In the genomic region with DNA sequence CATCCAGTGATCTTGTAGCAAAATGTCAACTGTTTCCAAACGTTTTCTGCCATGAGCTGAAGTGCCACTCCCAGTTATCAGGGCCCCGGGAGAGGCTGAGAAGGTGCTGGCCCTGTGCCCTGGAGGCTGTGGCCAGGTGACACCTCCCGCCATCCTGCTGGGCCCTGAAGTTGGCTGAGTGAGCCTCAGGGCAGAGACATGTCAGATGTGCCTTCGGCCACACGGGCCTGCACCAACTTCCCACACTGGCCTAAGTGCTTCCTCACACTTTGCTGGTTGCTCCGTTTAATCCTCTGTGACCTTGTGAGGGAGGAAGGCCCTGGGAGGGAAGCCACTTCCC, we compare ENCODE assay signal across 1 cellular context.
TF ChIP-seq lines count a peak whose summit lies in the region.

No MANE protein-coding gene starts in this region.

TF ChIP-seq in H1, 55 proteins besides CTCF, POLR2A, EP300 and RAD21 (continued from another document):
- TF ChIP-seq NRF1 (IDR thresholded peaks at IDR 0.05; ENCODE audit: low read depth, low read length) (no peak), ZNF274 (IDR thresholded peaks at IDR 0.05; ENCODE audit: borderline replicate concordance, extremely low read depth, low read length) (no peak), YY1 (IDR thresholded peaks at IDR 0.05; ENCODE audit: low read depth, low read length) (no peak), TEAD4 (IDR thresholded peaks at IDR 0.05; ENCODE audit: low read depth, low read length) (no peak), SIN3A (conservative IDR thresholded peaks at IDR 0.05 in 1 of 2, IDR thresholded peaks at IDR 0.05 in 1 of 2; ENCODE audit: low read depth in 1 of 2, low read length in 2 of 2) (no peak)
- TF ChIP-seq, protein P1, sequence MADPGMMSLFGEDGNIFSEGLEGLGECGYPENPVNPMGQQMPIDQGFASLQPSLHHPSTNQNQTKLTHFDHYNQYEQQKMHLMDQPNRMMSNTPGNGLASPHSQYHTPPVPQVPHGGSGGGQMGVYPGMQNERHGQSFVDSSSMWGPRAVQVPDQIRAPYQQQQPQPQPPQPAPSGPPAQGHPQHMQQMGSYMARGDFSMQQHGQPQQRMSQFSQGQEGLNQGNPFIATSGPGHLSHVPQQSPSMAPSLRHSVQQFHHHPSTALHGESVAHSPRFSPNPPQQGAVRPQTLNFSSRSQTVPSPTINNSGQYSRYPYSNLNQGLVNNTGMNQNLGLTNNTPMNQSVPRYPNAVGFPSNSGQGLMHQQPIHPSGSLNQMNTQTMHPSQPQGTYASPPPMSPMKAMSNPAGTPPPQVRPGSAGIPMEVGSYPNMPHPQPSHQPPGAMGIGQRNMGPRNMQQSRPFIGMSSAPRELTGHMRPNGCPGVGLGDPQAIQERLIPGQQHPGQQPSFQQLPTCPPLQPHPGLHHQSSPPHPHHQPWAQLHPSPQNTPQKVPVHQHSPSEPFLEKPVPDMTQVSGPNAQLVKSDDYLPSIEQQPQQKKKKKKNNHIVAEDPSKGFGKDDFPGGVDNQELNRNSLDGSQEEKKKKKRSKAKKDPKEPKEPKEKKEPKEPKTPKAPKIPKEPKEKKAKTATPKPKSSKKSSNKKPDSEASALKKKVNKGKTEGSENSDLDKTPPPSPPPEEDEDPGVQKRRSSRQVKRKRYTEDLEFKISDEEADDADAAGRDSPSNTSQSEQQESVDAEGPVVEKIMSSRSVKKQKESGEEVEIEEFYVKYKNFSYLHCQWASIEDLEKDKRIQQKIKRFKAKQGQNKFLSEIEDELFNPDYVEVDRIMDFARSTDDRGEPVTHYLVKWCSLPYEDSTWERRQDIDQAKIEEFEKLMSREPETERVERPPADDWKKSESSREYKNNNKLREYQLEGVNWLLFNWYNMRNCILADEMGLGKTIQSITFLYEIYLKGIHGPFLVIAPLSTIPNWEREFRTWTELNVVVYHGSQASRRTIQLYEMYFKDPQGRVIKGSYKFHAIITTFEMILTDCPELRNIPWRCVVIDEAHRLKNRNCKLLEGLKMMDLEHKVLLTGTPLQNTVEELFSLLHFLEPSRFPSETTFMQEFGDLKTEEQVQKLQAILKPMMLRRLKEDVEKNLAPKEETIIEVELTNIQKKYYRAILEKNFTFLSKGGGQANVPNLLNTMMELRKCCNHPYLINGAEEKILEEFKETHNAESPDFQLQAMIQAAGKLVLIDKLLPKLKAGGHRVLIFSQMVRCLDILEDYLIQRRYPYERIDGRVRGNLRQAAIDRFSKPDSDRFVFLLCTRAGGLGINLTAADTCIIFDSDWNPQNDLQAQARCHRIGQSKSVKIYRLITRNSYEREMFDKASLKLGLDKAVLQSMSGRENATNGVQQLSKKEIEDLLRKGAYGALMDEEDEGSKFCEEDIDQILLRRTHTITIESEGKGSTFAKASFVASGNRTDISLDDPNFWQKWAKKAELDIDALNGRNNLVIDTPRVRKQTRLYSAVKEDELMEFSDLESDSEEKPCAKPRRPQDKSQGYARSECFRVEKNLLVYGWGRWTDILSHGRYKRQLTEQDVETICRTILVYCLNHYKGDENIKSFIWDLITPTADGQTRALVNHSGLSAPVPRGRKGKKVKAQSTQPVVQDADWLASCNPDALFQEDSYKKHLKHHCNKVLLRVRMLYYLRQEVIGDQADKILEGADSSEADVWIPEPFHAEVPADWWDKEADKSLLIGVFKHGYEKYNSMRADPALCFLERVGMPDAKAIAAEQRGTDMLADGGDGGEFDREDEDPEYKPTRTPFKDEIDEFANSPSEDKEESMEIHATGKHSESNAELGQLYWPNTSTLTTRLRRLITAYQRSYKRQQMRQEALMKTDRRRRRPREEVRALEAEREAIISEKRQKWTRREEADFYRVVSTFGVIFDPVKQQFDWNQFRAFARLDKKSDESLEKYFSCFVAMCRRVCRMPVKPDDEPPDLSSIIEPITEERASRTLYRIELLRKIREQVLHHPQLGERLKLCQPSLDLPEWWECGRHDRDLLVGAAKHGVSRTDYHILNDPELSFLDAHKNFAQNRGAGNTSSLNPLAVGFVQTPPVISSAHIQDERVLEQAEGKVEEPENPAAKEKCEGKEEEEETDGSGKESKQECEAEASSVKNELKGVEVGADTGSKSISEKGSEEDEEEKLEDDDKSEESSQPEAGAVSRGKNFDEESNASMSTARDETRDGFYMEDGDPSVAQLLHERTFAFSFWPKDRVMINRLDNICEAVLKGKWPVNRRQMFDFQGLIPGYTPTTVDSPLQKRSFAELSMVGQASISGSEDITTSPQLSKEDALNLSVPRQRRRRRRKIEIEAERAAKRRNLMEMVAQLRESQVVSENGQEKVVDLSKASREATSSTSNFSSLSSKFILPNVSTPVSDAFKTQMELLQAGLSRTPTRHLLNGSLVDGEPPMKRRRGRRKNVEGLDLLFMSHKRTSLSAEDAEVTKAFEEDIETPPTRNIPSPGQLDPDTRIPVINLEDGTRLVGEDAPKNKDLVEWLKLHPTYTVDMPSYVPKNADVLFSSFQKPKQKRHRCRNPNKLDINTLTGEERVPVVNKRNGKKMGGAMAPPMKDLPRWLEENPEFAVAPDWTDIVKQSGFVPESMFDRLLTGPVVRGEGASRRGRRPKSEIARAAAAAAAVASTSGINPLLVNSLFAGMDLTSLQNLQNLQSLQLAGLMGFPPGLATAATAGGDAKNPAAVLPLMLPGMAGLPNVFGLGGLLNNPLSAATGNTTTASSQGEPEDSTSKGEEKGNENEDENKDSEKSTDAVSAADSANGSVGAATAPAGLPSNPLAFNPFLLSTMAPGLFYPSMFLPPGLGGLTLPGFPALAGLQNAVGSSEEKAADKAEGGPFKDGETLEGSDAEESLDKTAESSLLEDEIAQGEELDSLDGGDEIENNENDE (IDR thresholded peaks at IDR 0.05; ENCODE audit: insufficient replicate concordance, low read length) = no peak
- TF ChIP-seq, protein P2, sequence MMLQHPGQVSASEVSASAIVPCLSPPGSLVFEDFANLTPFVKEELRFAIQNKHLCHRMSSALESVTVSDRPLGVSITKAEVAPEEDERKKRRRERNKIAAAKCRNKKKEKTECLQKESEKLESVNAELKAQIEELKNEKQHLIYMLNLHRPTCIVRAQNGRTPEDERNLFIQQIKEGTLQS (IDR thresholded peaks at IDR 0.05; ENCODE audit: insufficient read depth, low read depth, low read length) = no peak
TF ChIP-seq in H1: peak in this region for 0.
